In genomic region chr4:97367878-97368277, GRCh38 we compare ENCODE assay signal across 14 cellular contexts.
DNase-seq lines count a peak whose midpoint lies in the region; ATAC-seq and TF ChIP-seq lines count a peak whose summit lies in the region.
"Had no signal": no experiment of that assay in that cellular context is flagged by ENCODE, and none has a peak within 500 bp of the region (broad histone marks: within the 10 kb centered on the region; RNA-seq: fewer than 3 reads in every experiment).

No MANE protein-coding gene starts in this region.

- intact Hi-C loops in cardiac septum (cut with DNase I): no loop called here

- H3K4me3 Mint-ChIP-seq in brain: peak overlapping the region in 3 of 5 experiments; percentile 12 to 70 (median 45)
- peak overlapping the region in 2 of 3 experiments; percentile 27 to 57 for H3K4me3 Mint-ChIP-seq in nephron
- H3K4me3 Mint-ChIP-seq: dendritic cell treated with granulocyte-macrophage colony-stimulating factor and Interleukin-4, amounts not matched to agents 40 ng/mL and 50 ng/mL, for 4 days had no signal

- DNase-seq in DMS53 treated with DMSO at 0.1 percent for 48 hours (lab: John Stamatoyannopoulos, UW; ENCODE audit: unreplicated experiment) (peak; percentile 72), NCI-H226 (peak; percentile 74), NCI-H1048 (lab: John Stamatoyannopoulos, UW) (no peak), cardiac septum (ENCODE audit: low spot score) (no peak)
- no peak for DNase-seq in activated T-cell treated with anti-CD3 and anti-CD28 coated beads, Interleukin-2, amount 50 U/mL, for 48 hours
- DNase-seq: activated naive CD4-positive, alpha-beta T cell treated with anti-CD3 and anti-CD28 coated beads, Interleukin-2, amount 50 U/mL, for 16 hours; islet precursor cell; NCI-H1092; stimulated activated naive CD4-positive, alpha-beta T cell treated with Interleukin-2 at 50 U/mL for 16 hours; WERI-Rb-1 had no signal

- H3K4me1 Mint-ChIP-seq in brain (peaks cover 18% of the 10 kb centered on the region), nephron (peaks cover 26% of the 10 kb centered on the region)

- H3K27ac Mint-ChIP-seq in brain (peak overlapping the region in 3 of 5 experiments; percentile 41 to 60 (median 57)), nephron (peak overlapping the region in 2 of 3 experiments; percentile 73 to 90)
- H3K27ac Mint-ChIP-seq: dendritic cell treated with granulocyte-macrophage colony-stimulating factor and Interleukin-4, amounts not matched to agents 40 ng/mL and 50 ng/mL, for 4 days had no signal

- TF ChIP-seq CTCF in brain (conservative IDR thresholded peaks at IDR 0.05): no peak
- TF ChIP-seq CTCF in nephron (IDR thresholded peaks at IDR 0.05; ENCODE audit: unreplicated experiment in 3 of 3): no peak

- no peaks in the 10 kb centered on the region for H3K36me3 Mint-ChIP-seq in brain
- no peaks in the 10 kb centered on the region for H3K36me3 Mint-ChIP-seq in nephron (ENCODE audit: low read depth)

- peaks cover 2% of the 10 kb centered on the region for H3K27me3 Mint-ChIP-seq in brain
- no peaks in the 10 kb centered on the region for H3K27me3 Mint-ChIP-seq in nephron (ENCODE audit: low read depth)
- H3K27me3 Mint-ChIP-seq: dendritic cell treated with granulocyte-macrophage colony-stimulating factor and Interleukin-4, amounts not matched to agents 40 ng/mL and 50 ng/mL, for 4 days had no signal

- ATAC-seq in GM21526 (IDR thresholded peaks at IDR 0.05; ENCODE audit: low FRiP score, unreplicated experiment): no peak

- peaks cover 8 to 22% (median 10%) of the 10 kb centered on the region in 5 experiments for H3K9me3 Mint-ChIP-seq in brain
- H3K9me3 Mint-ChIP-seq in nephron: peaks cover 13% of the 10 kb centered on the region

Comparison
In these comparisons a context has a peak if more than half of its experiments do, and no peak if none do; other contexts are left out.
1. DNase-seq: peak in DMS53 treated with DMSO at 0.1 percent for 48 hours (single experiment) and NCI-H226 (single experiment); none in NCI-H1048 (single experiment), cardiac septum (single experiment) and activated T-cell treated with anti-CD3 and anti-CD28 coated beads, Interleukin-2, amount 50 U/mL, for 48 hours (0 of 2).